In the genomic region with DNA sequence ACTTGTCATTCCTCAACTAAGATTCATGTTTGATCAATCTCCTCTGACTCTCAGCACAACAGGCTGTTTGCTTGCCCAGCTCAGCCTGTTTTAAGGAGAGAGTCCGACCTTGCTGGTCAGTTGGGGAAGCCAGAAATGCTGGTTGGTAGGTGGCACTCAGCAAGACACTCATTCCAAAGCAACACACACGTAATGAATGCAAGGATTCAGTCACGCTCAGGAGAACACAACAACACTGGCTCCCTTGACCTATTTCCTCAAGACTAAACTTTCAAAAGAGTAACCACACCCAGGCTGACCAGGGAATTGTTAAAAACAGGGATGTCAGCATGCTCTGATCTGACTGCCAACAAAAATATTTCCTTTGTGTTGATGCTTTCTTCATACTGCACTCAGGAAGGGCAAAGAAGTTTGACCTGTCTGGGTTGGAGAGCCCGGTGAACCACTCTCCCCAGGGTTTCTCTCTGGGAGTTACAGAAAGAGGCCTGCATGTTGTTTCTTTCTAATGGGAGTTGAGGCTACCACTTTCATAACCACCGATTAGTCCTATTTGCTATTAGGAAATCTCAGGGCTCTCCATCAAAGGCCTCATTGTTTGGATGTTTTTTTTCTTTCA, we compare ENCODE assay signal across 1 cellular context.
A peak's percentile ranks its signal among the peaks of the same experiment; 100 is the strongest.
TF ChIP-seq lines count a peak whose summit lies in the region.

No MANE protein-coding gene starts in this region.

TF ChIP-seq in HepG2, 621 proteins besides CTCF, POLR2A, EP300 and RAD21 (continued from another document and continues in another):
- TF ChIP-seq, protein P1, sequence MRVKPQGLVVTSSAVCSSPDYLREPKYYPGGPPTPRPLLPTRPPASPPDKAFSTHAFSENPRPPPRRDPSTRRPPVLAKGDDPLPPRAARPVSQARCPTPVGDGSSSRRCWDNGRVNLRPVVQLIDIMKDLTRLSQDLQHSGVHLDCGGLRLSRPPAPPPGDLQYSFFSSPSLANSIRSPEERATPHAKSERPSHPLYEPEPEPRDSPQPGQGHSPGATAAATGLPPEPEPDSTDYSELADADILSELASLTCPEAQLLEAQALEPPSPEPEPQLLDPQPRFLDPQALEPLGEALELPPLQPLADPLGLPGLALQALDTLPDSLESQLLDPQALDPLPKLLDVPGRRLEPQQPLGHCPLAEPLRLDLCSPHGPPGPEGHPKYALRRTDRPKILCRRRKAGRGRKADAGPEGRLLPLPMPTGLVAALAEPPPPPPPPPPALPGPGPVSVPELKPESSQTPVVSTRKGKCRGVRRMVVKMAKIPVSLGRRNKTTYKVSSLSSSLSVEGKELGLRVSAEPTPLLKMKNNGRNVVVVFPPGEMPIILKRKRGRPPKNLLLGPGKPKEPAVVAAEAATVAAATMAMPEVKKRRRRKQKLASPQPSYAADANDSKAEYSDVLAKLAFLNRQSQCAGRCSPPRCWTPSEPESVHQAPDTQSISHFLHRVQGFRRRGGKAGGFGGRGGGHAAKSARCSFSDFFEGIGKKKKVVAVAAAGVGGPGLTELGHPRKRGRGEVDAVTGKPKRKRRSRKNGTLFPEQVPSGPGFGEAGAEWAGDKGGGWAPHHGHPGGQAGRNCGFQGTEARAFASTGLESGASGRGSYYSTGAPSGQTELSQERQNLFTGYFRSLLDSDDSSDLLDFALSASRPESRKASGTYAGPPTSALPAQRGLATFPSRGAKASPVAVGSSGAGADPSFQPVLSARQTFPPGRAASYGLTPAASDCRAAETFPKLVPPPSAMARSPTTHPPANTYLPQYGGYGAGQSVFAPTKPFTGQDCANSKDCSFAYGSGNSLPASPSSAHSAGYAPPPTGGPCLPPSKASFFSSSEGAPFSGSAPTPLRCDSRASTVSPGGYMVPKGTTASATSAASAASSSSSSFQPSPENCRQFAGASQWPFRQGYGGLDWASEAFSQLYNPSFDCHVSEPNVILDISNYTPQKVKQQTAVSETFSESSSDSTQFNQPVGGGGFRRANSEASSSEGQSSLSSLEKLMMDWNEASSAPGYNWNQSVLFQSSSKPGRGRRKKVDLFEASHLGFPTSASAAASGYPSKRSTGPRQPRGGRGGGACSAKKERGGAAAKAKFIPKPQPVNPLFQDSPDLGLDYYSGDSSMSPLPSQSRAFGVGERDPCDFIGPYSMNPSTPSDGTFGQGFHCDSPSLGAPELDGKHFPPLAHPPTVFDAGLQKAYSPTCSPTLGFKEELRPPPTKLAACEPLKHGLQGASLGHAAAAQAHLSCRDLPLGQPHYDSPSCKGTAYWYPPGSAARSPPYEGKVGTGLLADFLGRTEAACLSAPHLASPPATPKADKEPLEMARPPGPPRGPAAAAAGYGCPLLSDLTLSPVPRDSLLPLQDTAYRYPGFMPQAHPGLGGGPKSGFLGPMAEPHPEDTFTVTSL (CRISPR knock-in tag; IDR thresholded peaks at IDR 0.05; ENCODE audit: borderline replicate concordance) = 0 out of 2 replicates have a peak, but pooled peaks have one; percentile 23
- TF ChIP-seq SMARCE1 (IDR thresholded peaks at IDR 0.05; ENCODE audit: borderline replicate concordance) = no peak
- TF ChIP-seq, protein P2, sequence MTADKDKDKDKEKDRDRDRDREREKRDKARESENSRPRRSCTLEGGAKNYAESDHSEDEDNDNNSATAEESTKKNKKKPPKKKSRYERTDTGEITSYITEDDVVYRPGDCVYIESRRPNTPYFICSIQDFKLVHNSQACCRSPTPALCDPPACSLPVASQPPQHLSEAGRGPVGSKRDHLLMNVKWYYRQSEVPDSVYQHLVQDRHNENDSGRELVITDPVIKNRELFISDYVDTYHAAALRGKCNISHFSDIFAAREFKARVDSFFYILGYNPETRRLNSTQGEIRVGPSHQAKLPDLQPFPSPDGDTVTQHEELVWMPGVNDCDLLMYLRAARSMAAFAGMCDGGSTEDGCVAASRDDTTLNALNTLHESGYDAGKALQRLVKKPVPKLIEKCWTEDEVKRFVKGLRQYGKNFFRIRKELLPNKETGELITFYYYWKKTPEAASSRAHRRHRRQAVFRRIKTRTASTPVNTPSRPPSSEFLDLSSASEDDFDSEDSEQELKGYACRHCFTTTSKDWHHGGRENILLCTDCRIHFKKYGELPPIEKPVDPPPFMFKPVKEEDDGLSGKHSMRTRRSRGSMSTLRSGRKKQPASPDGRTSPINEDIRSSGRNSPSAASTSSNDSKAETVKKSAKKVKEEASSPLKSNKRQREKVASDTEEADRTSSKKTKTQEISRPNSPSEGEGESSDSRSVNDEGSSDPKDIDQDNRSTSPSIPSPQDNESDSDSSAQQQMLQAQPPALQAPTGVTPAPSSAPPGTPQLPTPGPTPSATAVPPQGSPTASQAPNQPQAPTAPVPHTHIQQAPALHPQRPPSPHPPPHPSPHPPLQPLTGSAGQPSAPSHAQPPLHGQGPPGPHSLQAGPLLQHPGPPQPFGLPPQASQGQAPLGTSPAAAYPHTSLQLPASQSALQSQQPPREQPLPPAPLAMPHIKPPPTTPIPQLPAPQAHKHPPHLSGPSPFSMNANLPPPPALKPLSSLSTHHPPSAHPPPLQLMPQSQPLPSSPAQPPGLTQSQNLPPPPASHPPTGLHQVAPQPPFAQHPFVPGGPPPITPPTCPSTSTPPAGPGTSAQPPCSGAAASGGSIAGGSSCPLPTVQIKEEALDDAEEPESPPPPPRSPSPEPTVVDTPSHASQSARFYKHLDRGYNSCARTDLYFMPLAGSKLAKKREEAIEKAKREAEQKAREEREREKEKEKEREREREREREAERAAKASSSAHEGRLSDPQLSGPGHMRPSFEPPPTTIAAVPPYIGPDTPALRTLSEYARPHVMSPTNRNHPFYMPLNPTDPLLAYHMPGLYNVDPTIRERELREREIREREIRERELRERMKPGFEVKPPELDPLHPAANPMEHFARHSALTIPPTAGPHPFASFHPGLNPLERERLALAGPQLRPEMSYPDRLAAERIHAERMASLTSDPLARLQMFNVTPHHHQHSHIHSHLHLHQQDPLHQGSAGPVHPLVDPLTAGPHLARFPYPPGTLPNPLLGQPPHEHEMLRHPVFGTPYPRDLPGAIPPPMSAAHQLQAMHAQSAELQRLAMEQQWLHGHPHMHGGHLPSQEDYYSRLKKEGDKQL (CRISPR knock-in tag; IDR thresholded peaks at IDR 0.05; ENCODE audit: low read depth) = 0 out of 2 replicates have a peak, but pooled peaks have one; percentile 28
- TF ChIP-seq, protein P3, sequence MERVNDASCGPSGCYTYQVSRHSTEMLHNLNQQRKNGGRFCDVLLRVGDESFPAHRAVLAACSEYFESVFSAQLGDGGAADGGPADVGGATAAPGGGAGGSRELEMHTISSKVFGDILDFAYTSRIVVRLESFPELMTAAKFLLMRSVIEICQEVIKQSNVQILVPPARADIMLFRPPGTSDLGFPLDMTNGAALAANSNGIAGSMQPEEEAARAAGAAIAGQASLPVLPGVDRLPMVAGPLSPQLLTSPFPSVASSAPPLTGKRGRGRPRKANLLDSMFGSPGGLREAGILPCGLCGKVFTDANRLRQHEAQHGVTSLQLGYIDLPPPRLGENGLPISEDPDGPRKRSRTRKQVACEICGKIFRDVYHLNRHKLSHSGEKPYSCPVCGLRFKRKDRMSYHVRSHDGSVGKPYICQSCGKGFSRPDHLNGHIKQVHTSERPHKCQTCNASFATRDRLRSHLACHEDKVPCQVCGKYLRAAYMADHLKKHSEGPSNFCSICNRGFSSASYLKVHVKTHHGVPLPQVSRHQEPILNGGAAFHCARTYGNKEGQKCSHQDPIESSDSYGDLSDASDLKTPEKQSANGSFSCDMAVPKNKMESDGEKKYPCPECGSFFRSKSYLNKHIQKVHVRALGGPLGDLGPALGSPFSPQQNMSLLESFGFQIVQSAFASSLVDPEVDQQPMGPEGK (CRISPR knock-in tag; IDR thresholded peaks at IDR 0.05) = no peak
- TF ChIP-seq ZNF292 (CRISPR knock-in tag; IDR thresholded peaks at IDR 0.05; ENCODE audit: borderline replicate concordance, low read depth) = no peak
- TF ChIP-seq, protein P4, sequence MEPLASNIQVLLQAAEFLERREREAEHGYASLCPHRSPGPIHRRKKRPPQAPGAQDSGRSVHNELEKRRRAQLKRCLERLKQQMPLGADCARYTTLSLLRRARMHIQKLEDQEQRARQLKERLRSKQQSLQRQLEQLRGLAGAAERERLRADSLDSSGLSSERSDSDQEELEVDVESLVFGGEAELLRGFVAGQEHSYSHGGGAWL (CRISPR knock-in tag; IDR thresholded peaks at IDR 0.05) = no peak
- no peak for TF ChIP-seq SMAD9 (CRISPR knock-in tag; IDR thresholded peaks at IDR 0.05)
- no peak for TF ChIP-seq ZNF773 (CRISPR knock-in tag; IDR thresholded peaks at IDR 0.05; ENCODE audit: borderline replicate concordance)
- no peak for TF ChIP-seq GATA4 (IDR thresholded peaks at IDR 0.05; ENCODE audit: borderline replicate concordance, low read depth)
- TF ChIP-seq MAFK (conservative IDR thresholded peaks at IDR 0.05 in 1 of 2, IDR thresholded peaks at IDR 0.05 in 1 of 2; ENCODE audit: low read length in 2 of 2) = no peak
- TF ChIP-seq, protein P5, sequence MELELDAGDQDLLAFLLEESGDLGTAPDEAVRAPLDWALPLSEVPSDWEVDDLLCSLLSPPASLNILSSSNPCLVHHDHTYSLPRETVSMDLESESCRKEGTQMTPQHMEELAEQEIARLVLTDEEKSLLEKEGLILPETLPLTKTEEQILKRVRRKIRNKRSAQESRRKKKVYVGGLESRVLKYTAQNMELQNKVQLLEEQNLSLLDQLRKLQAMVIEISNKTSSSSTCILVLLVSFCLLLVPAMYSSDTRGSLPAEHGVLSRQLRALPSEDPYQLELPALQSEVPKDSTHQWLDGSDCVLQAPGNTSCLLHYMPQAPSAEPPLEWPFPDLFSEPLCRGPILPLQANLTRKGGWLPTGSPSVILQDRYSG (CRISPR knock-in tag; IDR thresholded peaks at IDR 0.05) = no peak
- no peak for TF ChIP-seq TEAD2 (CRISPR knock-in tag; IDR thresholded peaks at IDR 0.05)
- no peak for TF ChIP-seq ZNF180 (CRISPR knock-in tag; IDR thresholded peaks at IDR 0.05; ENCODE audit: borderline replicate concordance, low read depth)
- no peak for TF ChIP-seq GPN1 (CRISPR knock-in tag; IDR thresholded peaks at IDR 0.05; ENCODE audit: borderline replicate concordance)
- TF ChIP-seq, protein P6, sequence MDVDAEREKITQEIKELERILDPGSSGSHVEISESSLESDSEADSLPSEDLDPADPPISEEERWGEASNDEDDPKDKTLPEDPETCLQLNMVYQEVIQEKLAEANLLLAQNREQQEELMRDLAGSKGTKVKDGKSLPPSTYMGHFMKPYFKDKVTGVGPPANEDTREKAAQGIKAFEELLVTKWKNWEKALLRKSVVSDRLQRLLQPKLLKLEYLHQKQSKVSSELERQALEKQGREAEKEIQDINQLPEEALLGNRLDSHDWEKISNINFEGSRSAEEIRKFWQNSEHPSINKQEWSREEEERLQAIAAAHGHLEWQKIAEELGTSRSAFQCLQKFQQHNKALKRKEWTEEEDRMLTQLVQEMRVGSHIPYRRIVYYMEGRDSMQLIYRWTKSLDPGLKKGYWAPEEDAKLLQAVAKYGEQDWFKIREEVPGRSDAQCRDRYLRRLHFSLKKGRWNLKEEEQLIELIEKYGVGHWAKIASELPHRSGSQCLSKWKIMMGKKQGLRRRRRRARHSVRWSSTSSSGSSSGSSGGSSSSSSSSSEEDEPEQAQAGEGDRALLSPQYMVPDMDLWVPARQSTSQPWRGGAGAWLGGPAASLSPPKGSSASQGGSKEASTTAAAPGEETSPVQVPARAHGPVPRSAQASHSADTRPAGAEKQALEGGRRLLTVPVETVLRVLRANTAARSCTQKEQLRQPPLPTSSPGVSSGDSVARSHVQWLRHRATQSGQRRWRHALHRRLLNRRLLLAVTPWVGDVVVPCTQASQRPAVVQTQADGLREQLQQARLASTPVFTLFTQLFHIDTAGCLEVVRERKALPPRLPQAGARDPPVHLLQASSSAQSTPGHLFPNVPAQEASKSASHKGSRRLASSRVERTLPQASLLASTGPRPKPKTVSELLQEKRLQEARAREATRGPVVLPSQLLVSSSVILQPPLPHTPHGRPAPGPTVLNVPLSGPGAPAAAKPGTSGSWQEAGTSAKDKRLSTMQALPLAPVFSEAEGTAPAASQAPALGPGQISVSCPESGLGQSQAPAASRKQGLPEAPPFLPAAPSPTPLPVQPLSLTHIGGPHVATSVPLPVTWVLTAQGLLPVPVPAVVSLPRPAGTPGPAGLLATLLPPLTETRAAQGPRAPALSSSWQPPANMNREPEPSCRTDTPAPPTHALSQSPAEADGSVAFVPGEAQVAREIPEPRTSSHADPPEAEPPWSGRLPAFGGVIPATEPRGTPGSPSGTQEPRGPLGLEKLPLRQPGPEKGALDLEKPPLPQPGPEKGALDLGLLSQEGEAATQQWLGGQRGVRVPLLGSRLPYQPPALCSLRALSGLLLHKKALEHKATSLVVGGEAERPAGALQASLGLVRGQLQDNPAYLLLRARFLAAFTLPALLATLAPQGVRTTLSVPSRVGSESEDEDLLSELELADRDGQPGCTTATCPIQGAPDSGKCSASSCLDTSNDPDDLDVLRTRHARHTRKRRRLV (CRISPR knock-in tag; IDR thresholded peaks at IDR 0.05) = no peak
- peak; percentile 81 for TF ChIP-seq SOX5 (CRISPR knock-in tag; IDR thresholded peaks at IDR 0.05; ENCODE audit: borderline replicate concordance)
- TF ChIP-seq, protein P7, sequence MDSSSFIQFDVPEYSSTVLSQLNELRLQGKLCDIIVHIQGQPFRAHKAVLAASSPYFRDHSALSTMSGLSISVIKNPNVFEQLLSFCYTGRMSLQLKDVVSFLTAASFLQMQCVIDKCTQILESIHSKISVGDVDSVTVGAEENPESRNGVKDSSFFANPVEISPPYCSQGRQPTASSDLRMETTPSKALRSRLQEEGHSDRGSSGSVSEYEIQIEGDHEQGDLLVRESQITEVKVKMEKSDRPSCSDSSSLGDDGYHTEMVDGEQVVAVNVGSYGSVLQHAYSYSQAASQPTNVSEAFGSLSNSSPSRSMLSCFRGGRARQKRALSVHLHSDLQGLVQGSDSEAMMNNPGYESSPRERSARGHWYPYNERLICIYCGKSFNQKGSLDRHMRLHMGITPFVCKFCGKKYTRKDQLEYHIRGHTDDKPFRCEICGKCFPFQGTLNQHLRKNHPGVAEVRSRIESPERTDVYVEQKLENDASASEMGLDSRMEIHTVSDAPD (CRISPR knock-in tag; IDR thresholded peaks at IDR 0.05) = no peak
- TF ChIP-seq ZNF337 (CRISPR knock-in tag; IDR thresholded peaks at IDR 0.05; ENCODE audit: borderline replicate concordance, low read depth) = no peak
- TF ChIP-seq MIER3 (CRISPR knock-in tag; IDR thresholded peaks at IDR 0.05; ENCODE audit: borderline replicate concordance) = no peak
- TF ChIP-seq, protein P8, sequence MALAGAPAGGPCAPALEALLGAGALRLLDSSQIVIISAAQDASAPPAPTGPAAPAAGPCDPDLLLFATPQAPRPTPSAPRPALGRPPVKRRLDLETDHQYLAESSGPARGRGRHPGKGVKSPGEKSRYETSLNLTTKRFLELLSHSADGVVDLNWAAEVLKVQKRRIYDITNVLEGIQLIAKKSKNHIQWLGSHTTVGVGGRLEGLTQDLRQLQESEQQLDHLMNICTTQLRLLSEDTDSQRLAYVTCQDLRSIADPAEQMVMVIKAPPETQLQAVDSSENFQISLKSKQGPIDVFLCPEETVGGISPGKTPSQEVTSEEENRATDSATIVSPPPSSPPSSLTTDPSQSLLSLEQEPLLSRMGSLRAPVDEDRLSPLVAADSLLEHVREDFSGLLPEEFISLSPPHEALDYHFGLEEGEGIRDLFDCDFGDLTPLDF (CRISPR knock-in tag; IDR thresholded peaks at IDR 0.05) = no peak
- no peak for TF ChIP-seq SOX6 (IDR thresholded peaks at IDR 0.05)
- peak; percentile 83 for TF ChIP-seq SOX6 (CRISPR knock-in tag; IDR thresholded peaks at IDR 0.05)
- peak; percentile 49; the same call in 1 of the 2 replicates for TF ChIP-seq ZNF12 (CRISPR knock-in tag; IDR thresholded peaks at IDR 0.05)
- no peak for TF ChIP-seq TMF1 (CRISPR knock-in tag; IDR thresholded peaks at IDR 0.05; ENCODE audit: low read depth)
- TF ChIP-seq ZNF563 (CRISPR knock-in tag; IDR thresholded peaks at IDR 0.05) = no peak
